Comparison of ENCODE assay signal across 8 cellular contexts in the genomic region with DNA sequence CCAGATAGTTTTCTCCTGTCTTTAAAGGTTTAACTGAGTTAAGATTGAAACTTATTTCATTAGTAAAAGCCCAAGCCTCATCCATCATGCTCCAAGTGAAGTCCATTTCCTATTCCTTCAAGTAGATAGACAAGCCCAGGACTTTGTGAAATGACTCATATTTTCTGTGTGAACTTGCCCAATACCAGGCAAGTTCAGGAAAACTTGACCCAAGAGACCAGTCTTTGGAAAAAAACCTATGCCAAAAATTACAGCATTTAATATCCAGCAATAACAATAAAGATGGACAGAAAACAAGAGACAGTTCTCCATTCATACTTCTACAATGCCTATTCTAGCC. TPM values are rescaled to one million over a fixed set of nuclear protein-coding genes. Genes with fewer than 3 reads are reported as not detected.
DNase-seq lines count a peak whose midpoint lies in the region; ATAC-seq and TF ChIP-seq lines count a peak whose summit lies in the region.

No MANE protein-coding gene starts in this region.

- H3K9ac ChIP-seq in OCI-LY1 (ENCODE audit: low read length) (no peak overlapping the region), endodermal cell (ENCODE audit: extremely low read depth, low read length, poor library complexity, severe bottlenecking) (no peak overlapping the region)

- H3K9me3 ChIP-seq in OCI-LY1 (ENCODE audit: low read length) (0 out of 2 replicates have a peak, but pooled peaks cover 5% of the 10 kb centered on the region), endodermal cell (ENCODE audit: control insufficient read depth, low read length) (peaks cover 12% of the 10 kb centered on the region)

- H3K4me1 Mint-ChIP-seq in endodermal cell (peaks cover 2% of the 10 kb centered on the region), nephron progenitor cell (peaks cover 14% of the 10 kb centered on the region)

- TF ChIP-seq CTCF in OCI-LY1 (IDR thresholded peaks at IDR 0.05; ENCODE audit: low read length) (no peak), endodermal cell (conservative IDR thresholded peaks at IDR 0.05) (no peak), nephron progenitor cell (IDR thresholded peaks at IDR 0.05) (no peak)

- H3K9me2 ChIP-seq in OCI-LY1 (ENCODE audit: low read depth, low read length): no peaks in the 10 kb centered on the region

- H3K27ac Mint-ChIP-seq in endodermal cell (no peak overlapping the region), nephron progenitor cell (no peak overlapping the region)

- H2AFZ ChIP-seq in OCI-LY1 (ENCODE audit: low read length): no peak overlapping the region

- ATAC-seq in HG02642 (IDR thresholded peaks at IDR 0.05; ENCODE audit: poor library complexity, unreplicated experiment) (no peak), GM21360 (IDR thresholded peaks at IDR 0.05; ENCODE audit: unreplicated experiment) (no peak)

- H3K36me3 Mint-ChIP-seq in endodermal cell (ENCODE audit: low read depth) (no peaks in the 10 kb centered on the region), nephron progenitor cell (ENCODE audit: low read depth) (no peaks in the 10 kb centered on the region)

- no peaks in the 10 kb centered on the region for H4K20me1 ChIP-seq in OCI-LY1 (ENCODE audit: insufficient read depth, low read length)

- H3K27ac ChIP-seq in OCI-LY1 (ENCODE audit: low read depth, low read length, poor library complexity, severe bottlenecking): no peak overlapping the region
- no peak overlapping the region for H3K27ac ChIP-seq in endodermal cell (ENCODE audit: low read depth, low read length)

- H3K36me3 ChIP-seq in OCI-LY1 (ENCODE audit: insufficient read depth, low read length): no peaks in the 10 kb centered on the region; the same call in 1 of the 2 replicates
- no peaks in the 10 kb centered on the region for H3K36me3 ChIP-seq in endodermal cell (ENCODE audit: control insufficient read depth, insufficient read depth, low read length)

- H3K27me3 ChIP-seq in OCI-LY1 (ENCODE audit: insufficient read depth, low read length) (peaks cover 10% of the 10 kb centered on the region; the same call in 1 of the 2 replicates), endodermal cell (ENCODE audit: control insufficient read depth, insufficient read depth, low read length, poor library complexity, severe bottlenecking) (peaks cover 36% of the 10 kb centered on the region)

- H3K9me3 Mint-ChIP-seq in endodermal cell (peaks cover 21% of the 10 kb centered on the region), nephron progenitor cell (peaks cover 13% of the 10 kb centered on the region)

- no peaks in the 10 kb centered on the region for H3K79me2 ChIP-seq in OCI-LY1 (ENCODE audit: insufficient read depth, low read length)

- H3K4me2 ChIP-seq in OCI-LY1 (ENCODE audit: low read length): peak overlapping the region; percentile 84

- no peaks in the 10 kb centered on the region for H3F3A ChIP-seq in OCI-LY1 (ENCODE audit: insufficient read depth, low read length)

- H3K4me3 ChIP-seq in OCI-LY1 (ENCODE audit: low read depth, low read length, poor library complexity, severe bottlenecking): peak overlapping the region; percentile 71
- H3K4me3 ChIP-seq in endodermal cell (ENCODE audit: low read length): peak overlapping the region; percentile 84

- H3K27me3 Mint-ChIP-seq in endodermal cell (ENCODE audit: insufficient read depth): peaks cover 49% of the 10 kb centered on the region
- peaks cover 69% of the 10 kb centered on the region for H3K27me3 Mint-ChIP-seq in nephron progenitor cell (ENCODE audit: low read depth, poor library complexity)

- DNase-seq in CD1c-positive myeloid dendritic cell (ENCODE audit: extremely low spot score): peak; percentile 28
- DNase-seq in endodermal cell: no peak
- no peak for DNase-seq in nephron progenitor cell
- no peak for DNase-seq in medulla oblongata (ENCODE audit: extremely low spot score)
- DNase-seq in stimulated activated naive CD4-positive, alpha-beta T cell treated with Interleukin-2 at 50 U/mL for 16 hours (lab: John Stamatoyannopoulos, UW): no peak

- peaks cover 9% of the 10 kb centered on the region for H3K4me1 ChIP-seq in OCI-LY1 (ENCODE audit: insufficient read depth, low read length, severe bottlenecking)
- no peaks in the 10 kb centered on the region for H3K4me1 ChIP-seq in endodermal cell (ENCODE audit: control insufficient read depth, insufficient read depth, low read length)

- H3K4me3 Mint-ChIP-seq in endodermal cell (peak overlapping the region; percentile 73), nephron progenitor cell (peak overlapping the region; percentile 88)

RNA-seq across cellular contexts. Expression of a gene that starts 0.4 kb away (rescaled TPM):
- 1 to 10 TPM; 5.7 to 7.2 TPM for total RNA-seq in endodermal cell
- 6.7 TPM for polyA plus RNA-seq in endodermal cell (2013, experiment 1 of 2)
- polyA plus RNA-seq in endodermal cell (2013, experiment 2 of 2): 5.6 TPM

RNA-seq across cellular contexts. Expression of a gene that starts 25.7 kb away (rescaled TPM):
- total RNA-seq in endodermal cell: 100 to 1,000 TPM; 380 to 532 TPM
- polyA plus RNA-seq in endodermal cell (2013, experiment 1 of 2): 267 TPM
- polyA plus RNA-seq in endodermal cell (2013, experiment 2 of 2): 284 TPM

RNA-seq across cellular contexts. Expression of a gene that starts 37.3 kb away (rescaled TPM):
- 10 to 100 TPM; 17.1 to 32.8 TPM for total RNA-seq in endodermal cell
- polyA plus RNA-seq in endodermal cell (2013, experiment 1 of 2): 18.3 TPM
- 16.3 TPM for polyA plus RNA-seq in endodermal cell (2013, experiment 2 of 2)
